In the genomic region with DNA sequence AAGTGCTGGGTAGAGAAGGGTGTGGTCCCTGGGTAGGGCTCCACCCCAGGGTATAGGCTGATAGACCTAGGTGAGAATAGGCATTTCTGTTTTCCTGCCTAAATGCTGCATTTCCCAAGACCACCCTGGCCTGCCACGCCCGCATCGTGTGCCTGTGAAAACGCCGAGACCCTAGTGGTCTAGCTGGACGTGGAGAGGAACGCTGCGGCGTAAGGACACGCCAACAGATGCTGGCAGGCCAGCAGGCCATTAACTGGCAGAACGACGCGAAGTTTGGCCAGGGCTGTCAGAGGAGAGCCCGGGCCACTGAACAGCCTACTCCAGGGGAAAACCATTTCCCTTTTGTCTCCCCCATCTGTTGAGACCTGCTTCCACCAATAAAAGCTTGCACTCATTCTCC, we compare ENCODE assay signal across 1 cellular context.
TF ChIP-seq lines count a peak whose summit lies in the region.

No MANE protein-coding gene starts in this region.

TF ChIP-seq in H1, 55 proteins besides CTCF, POLR2A, EP300 and RAD21 (continued from another document):
- TF ChIP-seq SAP30 (IDR thresholded peaks at IDR 0.05; ENCODE audit: insufficient read depth, insufficient replicate concordance, low read length): no peak
- no peak for TF ChIP-seq EZH2 (IDR thresholded peaks at IDR 0.05; ENCODE audit: low read depth, low read length, severe bottlenecking)
- TF ChIP-seq FOSL1 (IDR thresholded peaks at IDR 0.05; ENCODE audit: insufficient read depth, low read depth, low read length): no peak
- no peak for TF ChIP-seq BCL11A (IDR thresholded peaks at IDR 0.05; ENCODE audit: low read depth in 2 of 2, low read length in 2 of 2)
- TF ChIP-seq, protein P1, sequence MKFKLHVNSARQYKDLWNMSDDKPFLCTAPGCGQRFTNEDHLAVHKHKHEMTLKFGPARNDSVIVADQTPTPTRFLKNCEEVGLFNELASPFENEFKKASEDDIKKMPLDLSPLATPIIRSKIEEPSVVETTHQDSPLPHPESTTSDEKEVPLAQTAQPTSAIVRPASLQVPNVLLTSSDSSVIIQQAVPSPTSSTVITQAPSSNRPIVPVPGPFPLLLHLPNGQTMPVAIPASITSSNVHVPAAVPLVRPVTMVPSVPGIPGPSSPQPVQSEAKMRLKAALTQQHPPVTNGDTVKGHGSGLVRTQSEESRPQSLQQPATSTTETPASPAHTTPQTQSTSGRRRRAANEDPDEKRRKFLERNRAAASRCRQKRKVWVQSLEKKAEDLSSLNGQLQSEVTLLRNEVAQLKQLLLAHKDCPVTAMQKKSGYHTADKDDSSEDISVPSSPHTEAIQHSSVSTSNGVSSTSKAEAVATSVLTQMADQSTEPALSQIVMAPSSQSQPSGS (IDR thresholded peaks at IDR 0.05; ENCODE audit: low read length): no peak
